1 cellular context compared by ENCODE assay signal in genomic region chr11:113773092-113773415, GRCh38.
A peak's percentile ranks its signal among the peaks of the same experiment; 100 is the strongest.
TF ChIP-seq lines count a peak whose summit lies in the region.

No MANE protein-coding gene starts in this region.

TF ChIP-seq in H1, 55 proteins besides CTCF, POLR2A, EP300 and RAD21:
- TF ChIP-seq ASH2L (IDR thresholded peaks at IDR 0.05; ENCODE audit: low read length), result no peak
- peak; percentile 29 for TF ChIP-seq KDM1A (IDR thresholded peaks at IDR 0.05; ENCODE audit: borderline replicate concordance, low read length)
- TF ChIP-seq SAP30 (IDR thresholded peaks at IDR 0.05; ENCODE audit: insufficient read depth, insufficient replicate concordance, low read length), result peak; percentile 21
- TF ChIP-seq ZNF274 (IDR thresholded peaks at IDR 0.05; ENCODE audit: borderline replicate concordance, extremely low read depth, low read length), result no peak
- TF ChIP-seq YY1 (IDR thresholded peaks at IDR 0.05; ENCODE audit: low read depth, low read length), result no peak
- 0 out of 2 replicates have a peak, but pooled peaks have one; percentile 24 for TF ChIP-seq PHF8 (conservative IDR thresholded peaks at IDR 0.05; ENCODE audit: low read depth, low read length)
- no peak for TF ChIP-seq NANOG (IDR thresholded peaks at IDR 0.05; ENCODE audit: insufficient read depth, low read depth, low read length, poor library complexity, severe bottlenecking)
